In genomic region chr1:167861664-167862381, GRCh38 we compare ENCODE assay signal across 2 cellular contexts.
TF ChIP-seq lines count a peak whose summit lies in the region.

No MANE protein-coding gene starts in this region.

TF ChIP-seq in GM23338, 12 proteins besides CTCF, POLR2A, EP300 and RAD21:
- TF ChIP-seq EZH2 (IDR thresholded peaks at IDR 0.05; ENCODE audit: low read depth, unreplicated experiment) (no peak), ZNF331 (CRISPR knock-in tag; IDR thresholded peaks at IDR 0.05; ENCODE audit: low read depth) (no peak), STAT1 (IDR thresholded peaks at IDR 0.05; ENCODE audit: unreplicated experiment) (no peak), JUNB (IDR thresholded peaks at IDR 0.05; ENCODE audit: unreplicated experiment) (no peak)
TF ChIP-seq in GM23338: peak in this region for 0.

TF ChIP-seq in endothelial cell of umbilical vein, 7 proteins besides CTCF, POLR2A, EP300 and RAD21:
- no peak for TF ChIP-seq EZH2 (IDR thresholded peaks at IDR 0.05; ENCODE audit: borderline replicate concordance, low read depth, low read length, severe bottlenecking)
- TF ChIP-seq MAX (IDR thresholded peaks at IDR 0.05; ENCODE audit: insufficient read depth, insufficient read length): no peak
- no peak for TF ChIP-seq GATA2 (IDR thresholded peaks at IDR 0.05; ENCODE audit: insufficient read depth, insufficient read length, low read depth, low read length)
- TF ChIP-seq JUN (IDR thresholded peaks at IDR 0.05; ENCODE audit: borderline replicate concordance, insufficient read depth, insufficient read length, low read depth): no peak
- no peak for TF ChIP-seq POLR2AphosphoS5 (IDR thresholded peaks at IDR 0.05; ENCODE audit: insufficient read depth, low read depth, low read length)
- TF ChIP-seq MYC (IDR thresholded peaks at IDR 0.05; ENCODE audit: low read depth, low read length): no peak
- TF ChIP-seq FOS (IDR thresholded peaks at IDR 0.05; ENCODE audit: borderline replicate concordance, insufficient read depth, low read length): no peak
